ENCODE assay signal across 13 cellular contexts in genomic region chr10:77865585-77866324, GRCh38.
DNase-seq lines count a peak whose midpoint lies in the region; ATAC-seq and TF ChIP-seq lines count a peak whose summit lies in the region.
"Had no signal": no experiment of that assay in that cellular context is flagged by ENCODE, and none has a peak within 500 bp of the region (broad histone marks: within the 10 kb centered on the region; RNA-seq: fewer than 3 reads in every experiment).

No MANE protein-coding gene starts in this region.

- H3K4me1 ChIP-seq in CD8-positive, alpha-beta T cell (ENCODE audit: insufficient read depth, low read length), result no peaks in the 10 kb centered on the region
- H3K4me1 ChIP-seq in mucosa of descending colon (ENCODE audit: low read depth), result peaks cover 12% of the 10 kb centered on the region
- H3K4me1 ChIP-seq: SJCRH30 had no signal

- H3K27ac ChIP-seq in CD8-positive, alpha-beta T cell (ENCODE audit: low read depth, low read length), result no peak overlapping the region
- H3K27ac ChIP-seq: SJCRH30 had no signal

- H3K36me3 Mint-ChIP-seq in CD8-positive, alpha-beta T cell, result no peaks in the 10 kb centered on the region
- H3K36me3 Mint-ChIP-seq in brain, result peaks cover 23% of the 10 kb centered on the region

- no peak for TF ChIP-seq CTCF in CD8-positive, alpha-beta T cell (IDR thresholded peaks at IDR 0.05)
- TF ChIP-seq CTCF in brain (conservative IDR thresholded peaks at IDR 0.05), result no peak
- no peak for TF ChIP-seq CTCF in mucosa of descending colon (IDR thresholded peaks at IDR 0.05)

- H3K9me3 Mint-ChIP-seq in CD8-positive, alpha-beta T cell, result no peaks in the 10 kb centered on the region
- peaks cover 0 to 3% (median 0%) of the 10 kb centered on the region in 5 experiments for H3K9me3 Mint-ChIP-seq in brain

- CTCF ChIA-PET in CD8-positive, alpha-beta T cell (lab: Charles Lee), result no interaction called here

- no peak overlapping the region for H3K4me3 Mint-ChIP-seq in CD8-positive, alpha-beta T cell
- H3K4me3 Mint-ChIP-seq in brain, result no peak overlapping the region

- no peaks in the 10 kb centered on the region for H3K9me3 ChIP-seq in CD8-positive, alpha-beta T cell (ENCODE audit: low read length)
- H3K9me3 ChIP-seq in mucosa of descending colon, result no peaks in the 10 kb centered on the region
- H3K9me3 ChIP-seq: SJCRH30, testis had no signal

- H3K36me3 ChIP-seq in CD8-positive, alpha-beta T cell (ENCODE audit: insufficient read depth, low read length), result no peaks in the 10 kb centered on the region
- H3K36me3 ChIP-seq in mucosa of descending colon (ENCODE audit: low read depth), result no peaks in the 10 kb centered on the region
- H3K36me3 ChIP-seq: SJCRH30 had no signal

- no peak overlapping the region for H3K27ac Mint-ChIP-seq in CD8-positive, alpha-beta T cell
- H3K27ac Mint-ChIP-seq in brain, result peak overlapping the region; percentile 6 to 86 (median 60)

- no peak overlapping the region for H3K4me3 ChIP-seq in CD8-positive, alpha-beta T cell (ENCODE audit: low read depth, low read length)
- H3K4me3 ChIP-seq in mucosa of descending colon, result no peak overlapping the region
- H3K4me3 ChIP-seq: SJCRH30, testis had no signal

- no peak for DNase-seq in CD8-positive, alpha-beta T cell
- DNase-seq in NCI-H1417 treated with DMSO at 0.1 percent for 48 hours (lab: John Stamatoyannopoulos, UW) (peak; percentile 28), mucosa of descending colon (peak; percentile 65 to 74 (median 72)), activated gamma-delta T cell (lab: John Stamatoyannopoulos, UW) (no peak)
- DNase-seq: activated effector memory CD4-positive, alpha-beta T cell treated with anti-CD3 and anti-CD28 coated beads, Interleukin-2, amount 50 U/mL, for 16 hours; left cardiac atrium; NCI-H446; SJCRH30; testis had no signal

- H3K4me1 Mint-ChIP-seq in CD8-positive, alpha-beta T cell (ENCODE audit: low read depth), result peaks cover 4% of the 10 kb centered on the region
- peaks cover 78% of the 10 kb centered on the region for H3K4me1 Mint-ChIP-seq in brain

- H3K27me3 ChIP-seq in CD8-positive, alpha-beta T cell (ENCODE audit: insufficient read depth, low read length), result no peaks in the 10 kb centered on the region
- H3K27me3 ChIP-seq: SJCRH30, testis had no signal

- H3K27me3 Mint-ChIP-seq in CD8-positive, alpha-beta T cell (ENCODE audit: low read depth), result no peaks in the 10 kb centered on the region
- H3K27me3 Mint-ChIP-seq in brain, result peaks cover 3% of the 10 kb centered on the region

- POLR2A ChIA-PET in CD8-positive, alpha-beta T cell (lab: Charles Lee), result no interaction called here

- peak; percentile 36 for ATAC-seq in CD8-positive, alpha-beta T cell
- ATAC-seq in mucosa of descending colon (peak; percentile 90), HG03175 (IDR thresholded peaks at IDR 0.05; ENCODE audit: unreplicated experiment) (no peak), HG02852 (IDR thresholded peaks at IDR 0.05; ENCODE audit: unreplicated experiment) (no peak), HG03460 (IDR thresholded peaks at IDR 0.05; ENCODE audit: unreplicated experiment) (no peak)

- intact Hi-C loops in CD8-positive, alpha-beta T cell (cut with DNase I, micrococcal nuclease), result no loop called here
- intact Hi-C loops in mucosa of descending colon (cut with DNase I, micrococcal nuclease), result no loop called here

Comparison
In these comparisons a context has a peak if more than half of its experiments do, and no peak if none do; other contexts are left out.
1. ATAC-seq: peak in CD8-positive, alpha-beta T cell (single experiment) and mucosa of descending colon (single experiment); none in HG03175 (single experiment), HG02852 (single experiment) and HG03460 (single experiment).
2. DNase-seq: peak in NCI-H1417 treated with DMSO at 0.1 percent for 48 hours (single experiment) and mucosa of descending colon (3 of 3); none in CD8-positive, alpha-beta T cell (0 of 7) and activated gamma-delta T cell (single experiment).